In the genomic region with DNA sequence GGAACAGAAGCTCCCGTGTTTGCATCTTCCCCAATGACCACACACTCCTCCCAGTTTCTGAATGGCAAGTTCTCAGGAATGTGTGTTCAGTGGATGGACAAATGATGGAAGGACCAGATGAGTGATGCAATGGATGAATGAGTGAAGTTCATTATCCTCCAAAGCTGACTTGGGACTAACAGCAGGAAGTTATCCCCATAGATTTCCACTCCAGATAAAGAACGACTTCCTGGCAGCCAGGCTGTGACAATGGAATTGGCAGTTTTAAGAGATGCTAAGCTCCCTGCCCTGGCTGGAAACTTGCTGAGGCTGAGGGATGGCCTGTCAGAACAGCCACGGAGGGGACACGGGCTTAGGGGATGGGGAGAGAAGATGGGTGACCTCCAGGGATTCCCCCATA, we compare ENCODE assay signal across 30 cellular contexts.
"Had no signal": no experiment of that assay in that cellular context is flagged by ENCODE, and none has a peak within 500 bp of the region (broad histone marks: within the 10 kb centered on the region; RNA-seq: fewer than 3 reads in every experiment).

No MANE protein-coding gene starts in this region.

- H3K4me1 Mint-ChIP-seq: naive thymus-derived CD4-positive, alpha-beta T cell; natural killer cell; neural crest cell; stimulated activated memory B cell treated with anti-CD40 and anti-IgM and Interleukin-4, amounts not matched to agents 10 μg/mL and 1 μg/mL and 100 μg/mL, for 72 hours; stimulated activated naive CD8-positive, alpha-beta T cell treated with anti-CD3 and anti-CD28 coated beads, Interleukin-15, amount 100 ng/mL, for 72 hours had no signal

- H3K27me3 Mint-ChIP-seq: stimulated activated memory B cell treated with anti-CD40 and anti-IgM and Interleukin-4, amounts not matched to agents 10 μg/mL and 1 μg/mL and 100 μg/mL, for 72 hours; stimulated activated naive CD8-positive, alpha-beta T cell treated with anti-CD3 and anti-CD28 coated beads, Interleukin-15, amount 100 ng/mL, for 72 hours had no signal

- H3K36me3 Mint-ChIP-seq: naive thymus-derived CD4-positive, alpha-beta T cell; natural killer cell; stimulated activated memory B cell treated with anti-CD40 and anti-IgM and Interleukin-4, amounts not matched to agents 10 μg/mL and 1 μg/mL and 100 μg/mL, for 72 hours had no signal

- H3K4me1 ChIP-seq: parathyroid adenoma, psoas muscle, right lobe of liver, sigmoid colon, suprapubic skin, testis, tibial artery, transverse colon, upper lobe of right lung, uterus had no signal

- H3K9me3 Mint-ChIP-seq: natural killer cell; nephron; neural crest cell; stimulated activated memory B cell treated with anti-CD40 and anti-IgM and Interleukin-4, amounts not matched to agents 10 μg/mL and 1 μg/mL and 100 μg/mL, for 72 hours; type B pancreatic cell had no signal

- H3K36me3 ChIP-seq: ovary, right lobe of liver, sigmoid colon, suprapubic skin, tibial artery, transverse colon, upper lobe of right lung, uterus had no signal

- H3K27ac ChIP-seq: ovary, parathyroid adenoma, psoas muscle, right lobe of liver, sigmoid colon, suprapubic skin, testis, tibial artery, transverse colon, upper lobe of right lung, uterus had no signal

- H3K9me3 ChIP-seq: ovary, psoas muscle, right lobe of liver, sigmoid colon, suprapubic skin, testis, tibial artery, transverse colon, upper lobe of right lung, uterus had no signal

- H3K4me3 ChIP-seq: ovary, psoas muscle, right lobe of liver, sigmoid colon, suprapubic skin, testis, tibial artery, transverse colon, upper lobe of right lung, uterus had no signal

- H3K4me3 Mint-ChIP-seq: naive thymus-derived CD4-positive, alpha-beta T cell; natural killer cell; nephron; neural crest cell; stimulated activated memory B cell treated with anti-CD40 and anti-IgM and Interleukin-4, amounts not matched to agents 10 μg/mL and 1 μg/mL and 100 μg/mL, for 72 hours; stimulated activated naive CD8-positive, alpha-beta T cell treated with anti-CD3 and anti-CD28 coated beads, Interleukin-15, amount 100 ng/mL, for 72 hours; type B pancreatic cell had no signal

- H3K27ac Mint-ChIP-seq: natural killer cell; nephron; progenitor cell of endocrine pancreas; stimulated activated memory B cell treated with anti-CD40 and anti-IgM and Interleukin-4, amounts not matched to agents 10 μg/mL and 1 μg/mL and 100 μg/mL, for 72 hours; stimulated activated naive CD8-positive, alpha-beta T cell treated with anti-CD3 and anti-CD28 coated beads, Interleukin-15, amount 100 ng/mL, for 72 hours; type B pancreatic cell had no signal

- DNase-seq: naive thymus-derived CD4-positive, alpha-beta T cell; natural killer cell; occipital lobe; ovary; posterior cingulate gyrus; psoas muscle; right cardiac atrium; right lobe of liver; sigmoid colon; small intestine; stimulated activated CD4-positive, alpha-beta T cell treated with anti-CD3 and anti-CD28 coated beads, Interleukin-15, amount 100 ng/mL, for 24 hours; stimulated activated CD4-positive, alpha-beta T cell treated with anti-CD3 and anti-CD28 coated beads, Interleukin-4, amount 100 ng/mL, for 1 hour; stimulated activated CD4-positive, alpha-beta T cell treated with anti-CD3 and anti-CD28 coated beads, Interleukin-4, amount 100 ng/mL, for 4 hours; stimulated activated CD8-positive, alpha-beta memory T cell treated with anti-CD3 and anti-CD28 coated beads, Interleukin-4, amount 100 ng/mL, for 48 hours; stimulated activated naive CD4-positive, alpha-beta T cell; stimulated activated naive CD8-positive, alpha-beta T cell treated with anti-CD3 and anti-CD28 coated beads, Interleukin-15, amount 100 ng/mL, for 72 hours; stimulated activated naive CD8-positive, alpha-beta T cell treated with anti-CD3 and anti-CD28 coated beads, Interleukin-15, Interleukin-2, amounts not matched to agents 100 U/mL and 50 U/mL, for 24 hours; substantia nigra; testis; tibial artery; transverse colon; upper lobe of right lung; uterus had no signal

- H3K27me3 ChIP-seq: ovary, right lobe of liver, sigmoid colon, suprapubic skin, testis, transverse colon, upper lobe of right lung, uterus had no signal
